22 cellular contexts compared by ENCODE assay signal in genomic region chr2:125424386-125424785, GRCh38.
"Had no signal": no experiment of that assay in that cellular context is flagged by ENCODE, and none has a peak within 500 bp of the region (broad histone marks: within the 10 kb centered on the region; RNA-seq: fewer than 3 reads in every experiment).

No MANE protein-coding gene starts in this region.

- H3K4me3 ChIP-seq: adrenal gland, ascending aorta, heart left ventricle, sigmoid colon, smooth muscle cell, tibial nerve had no signal

- H3K27me3 ChIP-seq: adrenal gland, ascending aorta, brain microvascular endothelial cell, foreskin keratinocyte, heart left ventricle, sigmoid colon, tibial nerve had no signal

- DNase-seq: activated CD4-positive, alpha-beta T cell treated with anti-CD3 and anti-CD28 coated beads for 4 hours; activated CD4-positive, alpha-beta T cell treated with anti-CD3 and anti-CD28 coated beads, Interleukin-2, amount 50 U/mL, for 4 hours; activated CD4-positive, CD25-positive, alpha-beta regulatory T cell; activated effector memory CD4-positive, alpha-beta T cell treated with anti-CD3 and anti-CD28 coated beads, Interleukin-2, amount 50 U/mL, for 16 hours; activated naive CD4-positive, alpha-beta T cell treated with anti-CD3 and anti-CD28 coated beads for 36 hours; activated naive CD8-positive, alpha-beta T cell treated with anti-CD3 and anti-CD28 coated beads for 36 hours; adrenal gland; brain microvascular endothelial cell; central memory CD4-positive, alpha-beta T cell; endodermal cell; foreskin keratinocyte; heart left ventricle; midbrain; naive thymus-derived CD8-positive, alpha-beta T cell; sigmoid colon; stimulated activated CD4-positive, alpha-beta T cell treated with anti-CD3 and anti-CD28 coated beads, Interleukin-15, amount 100 ng/mL, for 24 hours; stimulated activated CD4-positive, alpha-beta T cell treated with anti-CD3 and anti-CD28 coated beads, Interleukin-2, amount 100 ng/mL, for 24 hours; stimulated activated naive B cell treated with anti-CD40 and anti-IgM and Interleukin-4, amounts not matched to agents 10 μg/mL and 1 μg/mL and 100 μg/mL, for 72 hours; T-helper 1 cell had no signal

- H3K36me3 ChIP-seq: adrenal gland, ascending aorta, brain microvascular endothelial cell, heart left ventricle, sigmoid colon, tibial nerve had no signal

- H3K9me3 ChIP-seq: adrenal gland, ascending aorta, sigmoid colon had no signal
